17 cellular contexts compared by ENCODE assay signal in genomic region chr14:95396221-95396620, GRCh38.
DNase-seq lines count a peak whose midpoint lies in the region; ATAC-seq, FAIRE-seq and TF ChIP-seq lines count a peak whose summit lies in the region.
"Had no signal": no experiment of that assay in that cellular context is flagged by ENCODE, and none has a peak within 500 bp of the region (broad histone marks: within the 10 kb centered on the region; RNA-seq: fewer than 3 reads in every experiment).

No MANE protein-coding gene starts in this region.

- H3K27ac Mint-ChIP-seq in T-helper 17 cell = no peak overlapping the region
- peak overlapping the region; percentile 85 for H3K27ac Mint-ChIP-seq in stimulated activated naive B cell treated with anti-CD40 and anti-IgM and Interleukin-4, amounts not matched to agents 10 μg/mL and 1 μg/mL and 100 μg/mL, for 72 hours
- H3K27ac Mint-ChIP-seq: CD4-positive, CD25-positive, alpha-beta regulatory T cell had no signal

- FAIRE-seq in GM12891 (lab: Jason Lieb, UNC) = no peak
- FAIRE-seq: GM18507, H1 had no signal

- TF ChIP-seq POLR2A in GM12891 (IDR thresholded peaks at IDR 0.05; ENCODE audit: low read depth, low read length) = no peak

- H3K4me1 Mint-ChIP-seq in T-helper 17 cell = no peaks in the 10 kb centered on the region
- peaks cover 6 to 15% of the 10 kb centered on the region in 2 donors for H3K4me1 Mint-ChIP-seq in stimulated activated naive B cell treated with anti-CD40 and anti-IgM and Interleukin-4, amounts not matched to agents 10 μg/mL and 1 μg/mL and 100 μg/mL, for 72 hours
- H3K4me1 Mint-ChIP-seq: CD4-positive, CD25-positive, alpha-beta regulatory T cell had no signal

- H3K4me3 Mint-ChIP-seq in T-helper 17 cell = no peak overlapping the region
- peak overlapping the region; percentile 35 to 49 for H3K4me3 Mint-ChIP-seq in stimulated activated naive B cell treated with anti-CD40 and anti-IgM and Interleukin-4, amounts not matched to agents 10 μg/mL and 1 μg/mL and 100 μg/mL, for 72 hours
- H3K4me3 Mint-ChIP-seq: CD4-positive, CD25-positive, alpha-beta regulatory T cell had no signal

- no peak overlapping the region for H3K4me3 ChIP-seq in BE2C (ENCODE audit: low read depth, low read length)
- no peak overlapping the region for H3K4me3 ChIP-seq in lower lobe of right lung

- H3K9me3 ChIP-seq in T-helper 17 cell (ENCODE audit: control insufficient read depth, low read length, poor library complexity, severe bottlenecking) = no peaks in the 10 kb centered on the region
- no peaks in the 10 kb centered on the region for H3K9me3 ChIP-seq in BE2C
- H3K9me3 ChIP-seq in lower lobe of right lung = no peaks in the 10 kb centered on the region

- H3K36me3 Mint-ChIP-seq in T-helper 17 cell (ENCODE audit: low read depth) = no peaks in the 10 kb centered on the region
- H3K36me3 Mint-ChIP-seq in stimulated activated naive B cell treated with anti-CD40 and anti-IgM and Interleukin-4, amounts not matched to agents 10 μg/mL and 1 μg/mL and 100 μg/mL, for 72 hours = peaks cover 0 to 5% of the 10 kb centered on the region in 2 donors

- ATAC-seq in T-helper 17 cell = peak; percentile 49
- ATAC-seq in stimulated activated naive B cell treated with anti-CD40 and anti-IgM and Interleukin-4, amounts not matched to agents 10 μg/mL and 1 μg/mL and 100 μg/mL, for 72 hours (replicated peaks) = peak; percentile 76 to 78
- ATAC-seq in lower lobe of right lung = no peak

- H3K9me3 Mint-ChIP-seq in stimulated activated naive B cell treated with anti-CD40 and anti-IgM and Interleukin-4, amounts not matched to agents 10 μg/mL and 1 μg/mL and 100 μg/mL, for 72 hours = peaks cover 5 to 6% of the 10 kb centered on the region in 2 donors

- intact Hi-C loops in lower lobe of right lung (cut with DNase I) = no loop called here

- TF ChIP-seq CTCF in BE2C (IDR thresholded peaks at IDR 0.05; ENCODE audit: low read depth, low read length) (no peak), lower lobe of right lung (IDR thresholded peaks at IDR 0.05) (no peak)

- H3K36me3 ChIP-seq in BE2C (no peaks in the 10 kb centered on the region), lower lobe of right lung (no peaks in the 10 kb centered on the region)

- no peak overlapping the region for H3K27ac ChIP-seq in lower lobe of right lung

- H3K4me1 ChIP-seq in BE2C (peaks cover 18% of the 10 kb centered on the region), lower lobe of right lung (no peaks in the 10 kb centered on the region)

- no peaks in the 10 kb centered on the region for H3K27me3 Mint-ChIP-seq in T-helper 17 cell
- no peaks in the 10 kb centered on the region for H3K27me3 Mint-ChIP-seq in stimulated activated naive B cell treated with anti-CD40 and anti-IgM and Interleukin-4, amounts not matched to agents 10 μg/mL and 1 μg/mL and 100 μg/mL, for 72 hours

- H3K27me3 ChIP-seq in BE2C (no peaks in the 10 kb centered on the region), lower lobe of right lung (ENCODE audit: low read depth) (no peaks in the 10 kb centered on the region)

- DNase-seq in GM12891 (ENCODE audit: insufficient read length, low spot score) (peak; percentile 35), T-helper 17 cell (no peak), germinal center (ENCODE audit: low spot score) (peak; percentile 28), BE2C (no peak), OCI-M2 (lab: John Stamatoyannopoulos, UW; ENCODE audit: unreplicated experiment) (no peak), lower lobe of right lung (no peak)
- no peak for DNase-seq in stimulated activated naive B cell treated with anti-CD40 and anti-IgM and Interleukin-4, amounts not matched to agents 10 μg/mL and 1 μg/mL and 100 μg/mL, for 72 hours
- DNase-seq: ACHN, COR-L47, GDM1, NCI-H1417, NCI-H1930, NCI-H345, NCI-H524 treated with DMSO at 0.1 percent for 48 hours had no signal

TF ChIP-seq in GM12891, 5 proteins besides CTCF, POLR2A, EP300 and RAD21:
- TF ChIP-seq POLR2AphosphoS5 (IDR thresholded peaks at IDR 0.05; ENCODE audit: low read depth, low read length) = no peak
- no peak for TF ChIP-seq SPI1 (IDR thresholded peaks at IDR 0.05; ENCODE audit: low read depth, low read length)
- no peak for TF ChIP-seq POU2F2 (IDR thresholded peaks at IDR 0.05; ENCODE audit: low read depth, low read length)

Comparison
In these comparisons a context has a peak if more than half of its experiments do, and no peak if none do; other contexts are left out.
1. DNase-seq: peak in GM12891 (single experiment) and germinal center (single experiment); none in T-helper 17 cell (0 of 3), stimulated activated naive B cell treated with anti-CD40 and anti-IgM and Interleukin-4, amounts not matched to agents 10 μg/mL and 1 μg/mL and 100 μg/mL, for 72 hours (single experiment), BE2C (single experiment), OCI-M2 (single experiment) and lower lobe of right lung (single experiment).
2. ATAC-seq: peak in T-helper 17 cell (single experiment) and stimulated activated naive B cell treated with anti-CD40 and anti-IgM and Interleukin-4, amounts not matched to agents 10 μg/mL and 1 μg/mL and 100 μg/mL, for 72 hours (2 of 2); none in lower lobe of right lung (0 of 2).